In genomic region chr14:103151270-103151933, GRCh38 we compare ENCODE assay signal across 22 cellular contexts. TPM values are rescaled to one million over a fixed set of nuclear protein-coding genes. Genes with fewer than 3 reads are reported as not detected.
"Had no signal": no experiment of that assay in that cellular context is flagged by ENCODE, and none has a peak within 500 bp of the region (broad histone marks: within the 10 kb centered on the region; RNA-seq: fewer than 3 reads in every experiment).

No MANE protein-coding gene starts in this region.

- FAIRE-seq: colon, endometrium had no signal

- H3K4me3 Mint-ChIP-seq: activated B cell treated with CpG ODN at 0.5 μM for 24 hours; activated CD8-positive, alpha-beta T cell treated with anti-CD3 and anti-CD28 coated beads for 36 hours; activated naive CD8-positive, alpha-beta T cell treated with anti-CD3 and anti-CD28 coated beads for 36 hours; activated T-helper 17 cell treated with anti-CD3 and anti-CD28 coated beads, Interleukin-2, amount 50 U/mL, for 72 hours; brain; naive thymus-derived CD4-positive, alpha-beta T cell; stimulated activated effector memory CD8-positive, alpha-beta T cell treated with anti-CD3 and anti-CD28 coated beads, Interleukin-12 subunit alpha, Interleukin-12 subunit beta, amount 100 ng/mL, for 72 hours had no signal

- H3K4me2 ChIP-seq: smooth muscle cell had no signal

- H3K4me3 ChIP-seq: gastrocnemius medialis, heart right ventricle, right lobe of liver, smooth muscle cell had no signal

- ATAC-seq: activated CD8-positive, alpha-beta T cell treated with anti-CD3 and anti-CD28 coated beads for 36 hours; activated T-helper 17 cell treated with anti-CD3 and anti-CD28 coated beads, Interleukin-2, amount 50 U/mL, for 72 hours; gastrocnemius medialis; heart right ventricle; left ventricle myocardium superior; naive thymus-derived CD4-positive, alpha-beta T cell; right lobe of liver; stimulated activated effector memory CD8-positive, alpha-beta T cell treated with anti-CD3 and anti-CD28 coated beads, Interleukin-12 subunit alpha, Interleukin-12 subunit beta, amount 100 ng/mL, for 72 hours had no signal

- H3K27ac ChIP-seq: gastrocnemius medialis, heart right ventricle, right lobe of liver had no signal

- H3K36me3 ChIP-seq: gastrocnemius medialis, heart right ventricle, right lobe of liver had no signal

- H3K9me3 Mint-ChIP-seq: activated B cell treated with CpG ODN at 0.5 μM for 24 hours; activated CD8-positive, alpha-beta T cell treated with anti-CD3 and anti-CD28 coated beads for 36 hours; activated naive CD8-positive, alpha-beta T cell treated with anti-CD3 and anti-CD28 coated beads for 36 hours; activated T-helper 17 cell treated with anti-CD3 and anti-CD28 coated beads, Interleukin-2, amount 50 U/mL, for 72 hours; naive thymus-derived CD4-positive, alpha-beta T cell; stimulated activated effector memory CD8-positive, alpha-beta T cell treated with anti-CD3 and anti-CD28 coated beads, Interleukin-12 subunit alpha, Interleukin-12 subunit beta, amount 100 ng/mL, for 72 hours had no signal

- DNase-seq: activated B cell treated with CpG ODN at 0.5 μM for 24 hours; activated CD4-positive, alpha-beta T cell treated with anti-CD3 and anti-CD28 coated beads for 48 hours; activated CD8-positive, alpha-beta T cell treated with anti-CD3 and anti-CD28 coated beads for 36 hours; activated naive CD4-positive, alpha-beta T cell; activated naive CD8-positive, alpha-beta T cell treated with anti-CD3 and anti-CD28 coated beads for 36 hours; activated T-cell treated with anti-CD3 and anti-CD28 coated beads, Interleukin-2, amount 50 U/mL, for 1 hour; central memory CD4-positive, alpha-beta T cell; erythroblast; gastrocnemius medialis; heart right ventricle; left ventricle myocardium superior; mesenchymal stem cell; naive thymus-derived CD4-positive, alpha-beta T cell; right lobe of liver; stimulated activated CD4-positive, alpha-beta T cell treated with anti-CD3 and anti-CD28 coated beads, Interleukin-4, amount 100 ng/mL, for 24 hours had no signal

- H3K36me3 Mint-ChIP-seq: activated naive CD8-positive, alpha-beta T cell treated with anti-CD3 and anti-CD28 coated beads for 36 hours; brain; naive thymus-derived CD4-positive, alpha-beta T cell; stimulated activated effector memory CD8-positive, alpha-beta T cell treated with anti-CD3 and anti-CD28 coated beads, Interleukin-12 subunit alpha, Interleukin-12 subunit beta, amount 100 ng/mL, for 72 hours had no signal

- H3K27me3 Mint-ChIP-seq: brain had no signal

- H3K27ac Mint-ChIP-seq: activated B cell treated with CpG ODN at 0.5 μM for 24 hours; activated CD8-positive, alpha-beta T cell treated with anti-CD3 and anti-CD28 coated beads for 36 hours; activated naive CD8-positive, alpha-beta T cell treated with anti-CD3 and anti-CD28 coated beads for 36 hours; activated T-helper 17 cell treated with anti-CD3 and anti-CD28 coated beads, Interleukin-2, amount 50 U/mL, for 72 hours; naive thymus-derived CD4-positive, alpha-beta T cell; stimulated activated effector memory CD8-positive, alpha-beta T cell treated with anti-CD3 and anti-CD28 coated beads, Interleukin-12 subunit alpha, Interleukin-12 subunit beta, amount 100 ng/mL, for 72 hours had no signal

- H3K4me1 Mint-ChIP-seq: activated B cell treated with CpG ODN at 0.5 μM for 24 hours; activated naive CD8-positive, alpha-beta T cell treated with anti-CD3 and anti-CD28 coated beads for 36 hours; activated T-helper 17 cell treated with anti-CD3 and anti-CD28 coated beads, Interleukin-2, amount 50 U/mL, for 72 hours; naive thymus-derived CD4-positive, alpha-beta T cell; stimulated activated effector memory CD8-positive, alpha-beta T cell treated with anti-CD3 and anti-CD28 coated beads, Interleukin-12 subunit alpha, Interleukin-12 subunit beta, amount 100 ng/mL, for 72 hours had no signal

- H3K27me3 ChIP-seq: gastrocnemius medialis, right lobe of liver had no signal

- H3K9me3 ChIP-seq: gastrocnemius medialis, heart right ventricle, right lobe of liver had no signal

RNA-seq across cellular contexts. Expression of gene TNFAIP2, which starts 28.1 kb away (rescaled TPM):
- polyA plus RNA-seq: naive thymus-derived CD4-positive, alpha-beta T cell had no signal

RNA-seq across cellular contexts. Expression of gene EXOC3L4, which starts 56.9 kb away (rescaled TPM):
- total RNA-seq: activated B cell treated with CpG ODN at 0.5 μM for 24 hours; activated CD8-positive, alpha-beta T cell treated with anti-CD3 and anti-CD28 coated beads for 36 hours; activated naive CD8-positive, alpha-beta T cell treated with anti-CD3 and anti-CD28 coated beads for 36 hours; activated T-helper 17 cell treated with anti-CD3 and anti-CD28 coated beads, Interleukin-2, amount 50 U/mL, for 72 hours; naive thymus-derived CD4-positive, alpha-beta T cell; pulmonary artery endothelial cell; smooth muscle cell had no signal
- polyA plus RNA-seq: naive thymus-derived CD4-positive, alpha-beta T cell; smooth muscle cell had no signal
